Comparison of ENCODE assay signal across 8 cellular contexts in genomic region chr10:96831867-96832720, GRCh38. TPM values are rescaled to one million over a fixed set of nuclear protein-coding genes. Genes with fewer than 3 reads are reported as not detected.
A peak's percentile ranks its signal among the peaks of the same experiment; 100 is the strongest.
DNase-seq lines count a peak whose midpoint lies in the region; ATAC-seq and TF ChIP-seq lines count a peak whose summit lies in the region.

LCOR (plus strand) TSS chr10:96832298; CDS start chr10:96949058, 116,760 bp downstream.

- H3K9me3 ChIP-seq in adipocyte (ENCODE audit: control insufficient read depth, low read length) (no peaks in the 10 kb centered on the region), transverse colon (no peaks in the 10 kb centered on the region)

- in situ Hi-C loops in transverse colon (cut with MboI; ENCODE audit: low pct_ligation_motif_present in 1 of 4, low pct_unique_long_range_greater_than_20kb in 1 of 4, low sequenced_read_pairs in 3 of 4) = loop anchor here in 1 of 4 donors (25.0 kb wide), 1 partner anchor 195 kb away; no protein-coding TSS in a partner anchor

- peak; percentile 68 for TF ChIP-seq POLR2A in transverse colon (IDR thresholded peaks at IDR 0.05)

- 0 out of 2 replicates have a peak, but pooled peaks cover 11% of the 10 kb centered on the region for H3K36me3 Mint-ChIP-seq in HFFc6 (ENCODE audit: low read depth)
- H3K36me3 Mint-ChIP-seq in T-cell = peaks cover 3% of the 10 kb centered on the region

- H3K4me3 Mint-ChIP-seq in HFFc6 (peak within 1 kb of the TSS; percentile 100), T-cell (peak within 1 kb of the TSS; percentile 89 to 92 (median 89))

- H3K4me3 ChIP-seq in adipocyte (ENCODE audit: low read length) = peak within 1 kb of the TSS; percentile 92
- peak within 1 kb of the TSS; percentile 73 to 99 (median 92) for H3K4me3 ChIP-seq in transverse colon

- H3K4me1 ChIP-seq in adipocyte (ENCODE audit: control insufficient read depth, insufficient read depth, low read length) = peaks cover 29% of the 10 kb centered on the region
- H3K4me1 ChIP-seq in transverse colon = peaks cover 23 to 45% (median 39%) of the 10 kb centered on the region in 4 donors

- ATAC-seq in T-cell (replicated peaks in 1 of 4) = peak; percentile 75 to 80 (median 78)

- peak within 1 kb of the TSS; percentile 94 to 98 (median 97) for H3K27ac ChIP-seq in transverse colon

- 1 to 2% methylated on average over 22 to 67 of the region's 112 CpGs for WGBS in transverse colon (ENCODE audit: low coverage in 1 of 2), 2 donors

- intact Hi-C loops in cardiac septum (cut with DNase I) = loop anchor here (2.0 to 5.0 kb wide), 3 partner anchors 85 to 245 kb away; partner anchors contain the start of gene TM9SF3
- intact Hi-C loops in posterior cingulate gyrus (cut with DNase I) = loop anchor here (1.0 to 5.0 kb wide), 5 partner anchors 41 to 435 kb away; partner anchors contain the start of gene TM9SF3
- intact Hi-C loops in transverse colon (cut with DNase I; ENCODE audit: low total_unique reads) = loop anchor here (10.0 kb wide), 1 partner anchor 457 kb away; no protein-coding TSS in a partner anchor

- CTCF ChIA-PET in T-cell (lab: Charles Lee) = interaction anchor here in 1 of 2 donors (0.7 kb wide), 1 partner anchor 191 kb away, joined by 3 read pairs; no protein-coding TSS in a partner anchor

- H3K9me3 Mint-ChIP-seq in HFFc6 (no peaks in the 10 kb centered on the region), T-cell (no peaks in the 10 kb centered on the region)

- H3K9ac ChIP-seq in adipocyte (ENCODE audit: low read length) = peak within 1 kb of the TSS; percentile 88

- H3K27me3 ChIP-seq in adipocyte (replicated peaks; ENCODE audit: control insufficient read depth, insufficient read depth, low read length) (no peaks in the 10 kb centered on the region), transverse colon (no peaks in the 10 kb centered on the region)

- POLR2A ChIA-PET in T-cell (lab: Charles Lee) = interaction anchor here in 1 of 2 donors (0.6 kb wide), 1 partner anchor 22 kb away, joined by 3 read pairs; no protein-coding TSS in a partner anchor

- TF ChIP-seq CTCF in GM10266 (IDR thresholded peaks at IDR 0.05; ENCODE audit: control insufficient read depth, insufficient read depth, low read depth, missing control alignments) = peak; percentile 6
- TF ChIP-seq CTCF in HFFc6 (IDR thresholded peaks at IDR 0.05) = no peak
- TF ChIP-seq CTCF in transverse colon (IDR thresholded peaks at IDR 0.05) = no peak

- H3K4me1 Mint-ChIP-seq in HFFc6 (ENCODE audit: low read depth) (peaks cover 52% of the 10 kb centered on the region), T-cell (peaks cover 50 to 54% (median 51%) of the 10 kb centered on the region in 3 donors)

- H3K36me3 ChIP-seq in adipocyte (ENCODE audit: control insufficient read depth, insufficient read depth, low read length, severe bottlenecking) (no peaks in the 10 kb centered on the region), transverse colon (no peaks in the 10 kb centered on the region)

- DNase-seq in GM10266 (ENCODE audit: extremely low spot score) (peak; percentile 99), HFFc6 (peak; percentile 66), NCI-H1092 (lab: John Stamatoyannopoulos, UW) (peak; percentile 62), T-cell (peak; percentile 67 to 85 (median 78)), adipocyte (ENCODE audit: low read depth) (peak; percentile 96), cardiac septum (ENCODE audit: low spot score) (peak; percentile 91), posterior cingulate gyrus (peak; percentile 56 to 96 (median 71)), transverse colon (peak; percentile 87)

- H3K27me3 Mint-ChIP-seq in HFFc6 (ENCODE audit: insufficient read depth) = no peaks in the 10 kb centered on the region
- H3K27me3 Mint-ChIP-seq in T-cell = no peaks in the 10 kb centered on the region

- H3K27ac Mint-ChIP-seq in HFFc6 (peak within 1 kb of the TSS; percentile 85), T-cell (peak within 1 kb of the TSS; percentile 95 to 96)

- no peak for TF ChIP-seq EP300 in transverse colon (IDR thresholded peaks at IDR 0.05; ENCODE audit: low read depth)

RNA-seq across cellular contexts. Expression of gene LCOR, which starts in this region (rescaled TPM):
- 10 to 100 TPM; 26.5 to 32.6 (median 29.3) TPM for total RNA-seq in HFFc6 (2021; fragmentation: NEBNext Ultra II Directional; extraction: Animal tissue kit (Norgen Biotek cat#: 25700))
- 10 to 100 TPM; 32.0 to 67.3 (median 38.0) TPM for total RNA-seq in T-cell
- total RNA-seq in cardiac septum = 21.0 TPM
- total RNA-seq in transverse colon = 10 to 100 TPM; 47.2 to 86.4 (median 60.0) TPM

Comparison
In these comparisons a context has a peak if more than half of its experiments do, and no peak if none do; other contexts are left out.
1. Peak in every context shown above with its lines: DNase-seq, ATAC-seq, H3K4me3 ChIP-seq and H3K27ac ChIP-seq.